22 cellular contexts compared by ENCODE assay signal in genomic region chr5:34059997-34060396, GRCh38. TPM values are rescaled to one million over a fixed set of nuclear protein-coding genes. Genes with fewer than 3 reads are reported as not detected.
DNase-seq lines count a peak whose midpoint lies in the region; ATAC-seq and TF ChIP-seq lines count a peak whose summit lies in the region.
"Had no signal": no experiment of that assay in that cellular context is flagged by ENCODE, and none has a peak within 500 bp of the region (broad histone marks: within the 10 kb centered on the region; RNA-seq: fewer than 3 reads in every experiment).

No MANE protein-coding gene starts in this region.

- H3K4me3 Mint-ChIP-seq in MCF 10A (ENCODE audit: unreplicated experiment): no peak overlapping the region
- H3K4me3 Mint-ChIP-seq: CD14-positive monocyte; CD4-positive, alpha-beta T cell; CD8-positive, alpha-beta memory T cell; H9 had no signal

- BruUV-seq in mammary epithelial cell (replicated peaks; lab: Mats Ljungman, UMichigan) (no TSS peak), MCF 10A (replicated peaks; lab: Mats Ljungman, UMichigan) (no TSS peak)

- peaks cover 4% of the 10 kb centered on the region for H3K36me3 Mint-ChIP-seq in MCF 10A (ENCODE audit: insufficient read depth, unreplicated experiment)

- no peaks in the 10 kb centered on the region for H4K20me1 ChIP-seq in mammary epithelial cell (ENCODE audit: insufficient read depth, low read length)
- H4K20me1 ChIP-seq: BLaER1 treated with 17β-estradiol and CSF1 and Interleukin-3, amounts not matched to agents 10 nM and 100 nM had no signal

- no peak overlapping the region for H3K27ac Mint-ChIP-seq in MCF 10A (ENCODE audit: low read depth, unreplicated experiment)
- H3K27ac Mint-ChIP-seq: CD14-positive monocyte; CD4-positive, alpha-beta T cell; CD8-positive, alpha-beta memory T cell; H9 had no signal

- H3K4me1 Mint-ChIP-seq in MCF 10A (ENCODE audit: insufficient read depth, unreplicated experiment): peaks cover 5% of the 10 kb centered on the region
- H3K4me1 Mint-ChIP-seq: CD8-positive, alpha-beta memory T cell; H9 had no signal

- no peak overlapping the region for H3K27ac ChIP-seq in mammary epithelial cell (ENCODE audit: insufficient read depth, low read depth, low read length)
- H3K27ac ChIP-seq: A549; BLaER1 treated with 17β-estradiol and CSF1 and Interleukin-3, amounts not matched to agents 10 nM and 100 nM had no signal

- TF ChIP-seq CTCF in mammary epithelial cell (conservative IDR thresholded peaks at IDR 0.05 in 1 of 2, IDR thresholded peaks at IDR 0.05 in 1 of 2; ENCODE audit: extremely low read depth in 1 of 2, insufficient read depth in 1 of 2, low read depth in 1 of 2, low read length in 2 of 2) (no peak), MCF 10A (IDR thresholded peaks at IDR 0.05; ENCODE audit: unreplicated experiment) (no peak)

- peak; percentile 39 for DNase-seq in mammary epithelial cell
- no peak for DNase-seq in MCF 10A (ENCODE audit: unreplicated experiment)
- peak; percentile 76 for DNase-seq in amniotic epithelial cell (ENCODE audit: low read depth)
- DNase-seq in NCI-H1417 (lab: John Stamatoyannopoulos, UW): no peak
- DNase-seq in stimulated activated naive CD8-positive, alpha-beta T cell treated with anti-CD3 and anti-CD28 coated beads, Interleukin-15, Interleukin-2, amounts not matched to agents 100 U/mL and 50 U/mL, for 24 hours: no peak
- DNase-seq: 8988T; ACHN; AML-193; BE2C; Calu3; CD4-positive, alpha-beta T cell; CD8-positive, alpha-beta memory T cell; DMS53; DMS79 treated with DMSO at 0.1 percent for 48 hours; GF-D8; H9 had no signal

- H2AFZ ChIP-seq in mammary epithelial cell (ENCODE audit: low read depth, low read length): no peak overlapping the region

- H3K36me3 ChIP-seq in mammary epithelial cell (ENCODE audit: insufficient read depth, low read length): no peaks in the 10 kb centered on the region
- H3K36me3 ChIP-seq: BE2C had no signal

- 100% methylated on average over 1 of the region's 1 CpG for WGBS in mammary epithelial cell (ENCODE audit: low coverage, missing lambda C conversion rate)

- H3K79me2 ChIP-seq in mammary epithelial cell (ENCODE audit: insufficient read depth, low read length): no peaks in the 10 kb centered on the region

- no peaks in the 10 kb centered on the region for H3K4me1 ChIP-seq in mammary epithelial cell (ENCODE audit: insufficient read depth, low read length)
- H3K4me1 ChIP-seq: A549; BE2C; BLaER1 treated with 17β-estradiol and CSF1 and Interleukin-3, amounts not matched to agents 10 nM and 100 nM had no signal

- no peak overlapping the region for H3K9ac ChIP-seq in mammary epithelial cell (ENCODE audit: insufficient read depth, low read length)
- H3K9ac ChIP-seq: BLaER1 treated with 17β-estradiol and CSF1 and Interleukin-3, amounts not matched to agents 10 nM and 100 nM had no signal

- H3K4me2 ChIP-seq in mammary epithelial cell (ENCODE audit: insufficient read depth, low read depth, low read length): no peak overlapping the region
- H3K4me2 ChIP-seq: A549; BLaER1 treated with 17β-estradiol and CSF1 and Interleukin-3, amounts not matched to agents 10 nM and 100 nM had no signal

- no peaks in the 10 kb centered on the region for H3K27me3 ChIP-seq in mammary epithelial cell (ENCODE audit: insufficient read depth, low read length)
- H3K27me3 ChIP-seq: BE2C; BLaER1 treated with 17β-estradiol and CSF1 and Interleukin-3, amounts not matched to agents 10 nM and 100 nM had no signal

- H3K9me3 Mint-ChIP-seq in MCF 10A (ENCODE audit: unreplicated experiment): peaks cover 7% of the 10 kb centered on the region
- H3K9me3 Mint-ChIP-seq: CD8-positive, alpha-beta memory T cell had no signal

- H3K9me3 ChIP-seq in mammary epithelial cell (replicated peaks; ENCODE audit: insufficient read depth, low read length): no peaks in the 10 kb centered on the region
- H3K9me3 ChIP-seq: A549, BE2C had no signal

- in situ Hi-C loops in mammary epithelial cell (cut with MboI; ENCODE audit: low sequenced_read_pairs in 2 of 2): no loop called here

- ATAC-seq in esophagus mucosa (peak; percentile 74), HG02610 (IDR thresholded peaks at IDR 0.05; ENCODE audit: unreplicated experiment) (no peak)
- no peak for ATAC-seq in stimulated activated naive CD8-positive, alpha-beta T cell treated with anti-CD3 and anti-CD28 coated beads, Interleukin-15, Interleukin-2, amounts not matched to agents 100 U/mL and 50 U/mL, for 24 hours
- ATAC-seq: A549, HCT116 had no signal

- dilution Hi-C loops in mammary epithelial cell (cut with HindIII; ENCODE audit: low sequenced_read_pairs): no loop called here

- no peaks in the 10 kb centered on the region for H3K27me3 Mint-ChIP-seq in MCF 10A (ENCODE audit: insufficient read depth, unreplicated experiment)
- H3K27me3 Mint-ChIP-seq: CD4-positive, alpha-beta T cell; CD8-positive, alpha-beta memory T cell had no signal

- CTCF ChIA-PET in mammary epithelial cell (lab: Charles Lee; ENCODE audit: low non-redundant PET): no interaction called here
- CTCF ChIA-PET in MCF 10A (lab: Yijun Ruan, JAX): no interaction called here

- POLR2A ChIA-PET in MCF 10A (lab: Yijun Ruan, JAX): no interaction called here

- intact Hi-C loops in mammary epithelial cell (cut with micrococcal nuclease) (no loop called here), MCF 10A (cut with micrococcal nuclease) (no loop called here)

- H3K4me3 ChIP-seq in mammary epithelial cell (replicated peaks in 1 of 3; ENCODE audit: insufficient read depth in 1 of 3, low read depth in 2 of 3, low read length in 3 of 3): no peak overlapping the region
- H3K4me3 ChIP-seq: A549; BLaER1 treated with 17β-estradiol and CSF1 and Interleukin-3, amounts not matched to agents 10 nM and 100 nM had no signal

RNA-seq across cellular contexts. Expression of gene C1QTNF3, which starts 17.0 kb away (rescaled TPM):
- total RNA-seq in mammary epithelial cell (1 to 10 TPM in 1 of 2 donors, under 1 TPM in 1; 0.80 to 1.8 TPM), MCF 10A (2022) (0.49 and 0.64 TPM in 2 replicates), esophagus mucosa (1.2 TPM)
- polyA plus RNA-seq in mammary epithelial cell: 0.29 TPM
- polyA minus RNA-seq in mammary epithelial cell: not detected
- polyA plus RNA-seq: CD14-positive monocyte had no signal

RNA-seq across cellular contexts. Expression of gene AMACR, which starts 52.1 kb away (rescaled TPM):
- total RNA-seq in mammary epithelial cell (10 to 100 TPM; 14.2 to 19.5 TPM), MCF 10A (2022) (6.6 and 7.9 TPM in 2 replicates), esophagus mucosa (13.5 TPM)
- polyA plus RNA-seq in mammary epithelial cell: 9.3 TPM
- not detected for polyA minus RNA-seq in mammary epithelial cell

Comparison
In these comparisons a context has a peak if more than half of its experiments do, and no peak if none do; other contexts are left out.
1. DNase-seq: peak in mammary epithelial cell (single experiment) and amniotic epithelial cell (single experiment); none in MCF 10A (single experiment), NCI-H1417 (0 of 3) and stimulated activated naive CD8-positive, alpha-beta T cell treated with anti-CD3 and anti-CD28 coated beads, Interleukin-15, Interleukin-2, amounts not matched to agents 100 U/mL and 50 U/mL, for 24 hours (single experiment).